11 cellular contexts compared by ENCODE assay signal in the genomic region with DNA sequence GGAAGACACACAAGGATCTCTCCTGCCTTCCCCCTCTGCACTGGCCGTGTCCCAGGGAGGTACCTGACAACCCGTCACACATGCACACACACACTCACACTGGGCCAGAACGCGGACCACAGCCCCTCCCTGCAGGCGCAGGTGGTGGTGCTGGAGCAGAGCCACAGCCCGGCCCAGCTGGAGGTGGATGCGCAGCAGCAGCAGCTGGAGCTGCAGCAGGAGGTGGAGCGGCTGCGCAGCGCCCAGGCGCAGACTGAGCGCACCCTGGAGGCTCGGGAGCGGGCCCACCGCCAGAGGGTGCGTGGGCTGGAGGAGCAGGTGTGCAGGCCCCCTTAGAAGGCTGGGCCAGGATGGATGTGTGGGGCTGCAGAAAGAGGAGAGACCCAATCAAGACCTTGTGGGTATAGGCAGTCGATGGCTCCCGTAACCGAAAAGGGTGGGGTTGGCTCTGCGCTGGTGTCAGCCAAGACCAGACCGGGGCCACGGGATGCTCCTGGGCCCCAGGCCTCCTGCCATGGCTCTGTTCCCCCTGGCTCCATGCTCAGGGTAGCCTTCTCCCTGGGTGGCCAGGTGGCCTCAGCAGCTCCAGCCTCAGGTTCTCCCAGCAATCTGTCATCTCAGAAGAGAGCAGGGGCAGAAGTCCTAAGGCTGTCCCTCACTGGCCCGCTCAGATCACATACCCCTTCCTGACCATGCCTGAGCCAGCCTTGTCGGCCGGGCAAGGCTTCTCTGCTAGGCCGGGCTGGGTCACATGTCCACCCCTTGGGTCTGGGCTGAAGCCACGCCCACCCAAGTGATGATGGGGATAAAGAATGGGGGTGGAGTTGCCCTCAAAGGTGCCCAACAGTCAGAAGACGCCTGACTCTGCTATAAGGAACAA. TPM values are rescaled to one million over a fixed set of nuclear protein-coding genes. Genes with fewer than 3 reads are reported as not detected.
DNase-seq lines count a peak whose midpoint lies in the region; ATAC-seq and TF ChIP-seq lines count a peak whose summit lies in the region.
"Had no signal": no experiment of that assay in that cellular context is flagged by ENCODE, and none has a peak within 500 bp of the region (broad histone marks: within the 10 kb centered on the region; RNA-seq: fewer than 3 reads in every experiment).

No MANE protein-coding gene starts in this region.

- H3K4me3 ChIP-seq in WERI-Rb-1 (ENCODE audit: low read depth, low read length) (no peak overlapping the region), trophoblast cell (ENCODE audit: low read depth, low read length) (no peak overlapping the region)
- H3K4me3 ChIP-seq: BLaER1, body of pancreas had no signal

- no peak overlapping the region; the same call in 1 of the 2 replicates for H3K27ac ChIP-seq in WERI-Rb-1
- no peak overlapping the region for H3K27ac ChIP-seq in trophoblast cell (ENCODE audit: low read depth, low read length)
- H3K27ac ChIP-seq: BLaER1, body of pancreas had no signal

- no peak overlapping the region for H4K8ac ChIP-seq in trophoblast cell (ENCODE audit: low read depth, low read length)

- ATAC-seq in GM18909 (IDR thresholded peaks at IDR 0.05; ENCODE audit: poor library complexity, unreplicated experiment), result no peak
- ATAC-seq: body of pancreas had no signal

- peak; percentile 67 for DNase-seq in COLO668 (lab: John Stamatoyannopoulos, UW; ENCODE audit: unreplicated experiment)
- peak; percentile 91 for DNase-seq in NCI-H1105 (lab: John Stamatoyannopoulos, UW)
- DNase-seq in WERI-Rb-1, result peak; percentile 58
- peak; percentile 64 for DNase-seq in iPS-NIHi7 (ENCODE audit: extremely low spot score)
- no peak for DNase-seq in trophoblast cell
- no peak for DNase-seq in cerebellar nuclear complex (lab: John Stamatoyannopoulos, UW)
- DNase-seq in D341Med (ENCODE audit: low spot score), result no peak
- DNase-seq: activated CD8-positive, alpha-beta memory T cell treated with anti-CD3 and anti-CD28 coated beads for 24 hours; body of pancreas had no signal

- H3K4me1 ChIP-seq in trophoblast cell (ENCODE audit: control insufficient read depth in 1 of 2, insufficient read depth in 2 of 2, low read length in 2 of 2), result peaks cover 0 to 5% of the 10 kb centered on the region in 2 experiments
- H3K4me1 ChIP-seq: body of pancreas had no signal

- H3K36me3 ChIP-seq in WERI-Rb-1 (peaks cover 34% of the 10 kb centered on the region), trophoblast cell (ENCODE audit: control insufficient read depth in 1 of 2, insufficient read depth in 2 of 2, low read length in 2 of 2) (peaks cover 23 to 41% of the 10 kb centered on the region in 2 experiments)

- H3K9me3 ChIP-seq in WERI-Rb-1 (ENCODE audit: severe bottlenecking) (no peaks in the 10 kb centered on the region), trophoblast cell (ENCODE audit: insufficient read depth, low read depth, low read length) (peaks cover 5% of the 10 kb centered on the region)
- H3K9me3 ChIP-seq: BLaER1, body of pancreas had no signal

- no CpG with 5 or more reads among the region's 28 CpGs for WGBS in trophoblast cell (ENCODE audit: extremely low coverage, insufficient coverage, insufficient read length)

- H3K79me2 ChIP-seq in trophoblast cell (ENCODE audit: control insufficient read depth, insufficient read depth, low read length, poor library complexity), result no peaks in the 10 kb centered on the region

- H2BK120ac ChIP-seq in trophoblast cell (ENCODE audit: insufficient read depth, low read length, poor library complexity), result no peak overlapping the region

- H3K79me1 ChIP-seq in trophoblast cell (ENCODE audit: low read length), result no peaks in the 10 kb centered on the region

- no peak overlapping the region for H4K12ac ChIP-seq in trophoblast cell (ENCODE audit: low read depth, low read length)

- no peak overlapping the region for H2AFZ ChIP-seq in trophoblast cell (ENCODE audit: insufficient read depth, low read length, poor library complexity)

- no peak overlapping the region for H2AK5ac ChIP-seq in trophoblast cell (ENCODE audit: low read length)

- H4K91ac ChIP-seq in trophoblast cell (ENCODE audit: low read depth, low read length), result no peak overlapping the region

- H2BK12ac ChIP-seq in trophoblast cell (ENCODE audit: low read length), result no peak overlapping the region

- H3K14ac ChIP-seq in trophoblast cell (ENCODE audit: low read length), result no peak overlapping the region

- H3K9ac ChIP-seq in trophoblast cell (ENCODE audit: low read length), result no peak overlapping the region
- H3K9ac ChIP-seq: BLaER1 had no signal

- no peak overlapping the region for H3K4ac ChIP-seq in trophoblast cell (ENCODE audit: low read depth, low read length)

- no peaks in the 10 kb centered on the region for H3K27me3 ChIP-seq in WERI-Rb-1 (ENCODE audit: insufficient read depth, low read depth, severe bottlenecking)
- H3K27me3 ChIP-seq in trophoblast cell (ENCODE audit: insufficient read depth, low read length), result no peaks in the 10 kb centered on the region
- H3K27me3 ChIP-seq: BLaER1, body of pancreas had no signal

- no peak overlapping the region for H3K23ac ChIP-seq in trophoblast cell (ENCODE audit: low read length)

- no peak for TF ChIP-seq CTCF in WERI-Rb-1 (IDR thresholded peaks at IDR 0.05; ENCODE audit: low read depth, low read length)

- H3K18ac ChIP-seq in trophoblast cell (ENCODE audit: low read length), result no peak overlapping the region

- H3K4me2 ChIP-seq in trophoblast cell (ENCODE audit: low read length), result no peak overlapping the region
- H3K4me2 ChIP-seq: BLaER1 had no signal

- H2BK5ac ChIP-seq in trophoblast cell (ENCODE audit: low read depth, low read length, poor library complexity), result no peak overlapping the region

RNA-seq across cellular contexts. Expression of a gene that starts 8.8 kb away (rescaled TPM):
- polyA plus RNA-seq in trophoblast cell (2013), result 174 and 178 TPM in 2 replicates

RNA-seq across cellular contexts. Expression of a gene that starts 40.2 kb away (rescaled TPM):
- 47.8 and 48.3 TPM in 2 replicates for polyA plus RNA-seq in trophoblast cell (2013)

RNA-seq across cellular contexts. Expression of a gene that starts 49.8 kb away (rescaled TPM):
- polyA plus RNA-seq in trophoblast cell (2013), result 6.2 TPM in 2 replicates

Comparison
In these comparisons a context has a peak if more than half of its experiments do, and no peak if none do; other contexts are left out.
1. DNase-seq: peak in COLO668 (single experiment), NCI-H1105 (single experiment), WERI-Rb-1 (single experiment) and iPS-NIHi7 (single experiment); none in trophoblast cell (0 of 2), cerebellar nuclear complex (0 of 2) and D341Med (single experiment).